In genomic region chr4:146004730-146005129, GRCh38 we compare ENCODE assay signal across 26 cellular contexts.
"Had no signal": no experiment of that assay in that cellular context is flagged by ENCODE, and none has a peak within 500 bp of the region (broad histone marks: within the 10 kb centered on the region; RNA-seq: fewer than 3 reads in every experiment).

No MANE protein-coding gene starts in this region.

- DNase-seq: islet precursor cell; left ventricle myocardium inferior; midbrain; mucosa of descending colon; naive thymus-derived CD8-positive, alpha-beta T cell; nucleus accumbens; pancreas; posterior cingulate gyrus; retina; right cardiac atrium; stimulated activated CD4-positive, alpha-beta T cell treated with anti-CD3 and anti-CD28 coated beads, Interleukin-12 subunit alpha, Interleukin-12 subunit beta, amount 100 ng/mL, for 4 hours; stimulated activated CD4-positive, alpha-beta T cell treated with anti-CD3 and anti-CD28 coated beads, Interleukin-15, amount 100 ng/mL, for 24 hours; stimulated activated CD4-positive, alpha-beta T cell treated with anti-CD3 and anti-CD28 coated beads, Interleukin-2, amount 100 ng/mL, for 24 hours; stimulated activated CD4-positive, alpha-beta T cell treated with anti-CD3 and anti-CD28 coated beads, Interleukin-4, amount 100 ng/mL, for 1 hour; stimulated activated naive B cell treated with anti-CD40 and anti-IgM and Interleukin-4, amounts not matched to agents 10 μg/mL and 1 μg/mL and 100 μg/mL, for 72 hours; stimulated activated naive CD8-positive, alpha-beta T cell treated with anti-CD3 and anti-CD28 coated beads, Interleukin-15, Interleukin-2, amounts not matched to agents 100 U/mL and 50 U/mL, for 24 hours; stomach; testis; thyroid gland; transverse colon; upper lobe of left lung had no signal

- H3K4me3 ChIP-seq: left ventricle myocardium inferior, lung, mucosa of descending colon, pancreas, prostate gland, skin epidermis, stomach, testis, thyroid gland, transverse colon, upper lobe of left lung, vagina had no signal

- H3K27me3 ChIP-seq: pancreas, stomach, testis, thyroid gland, transverse colon, upper lobe of left lung, vagina had no signal

- FAIRE-seq: pancreas had no signal

- ATAC-seq: mucosa of descending colon; naive thymus-derived CD8-positive, alpha-beta T cell; pancreas; right cardiac atrium; sciatic nerve; stimulated activated naive CD8-positive, alpha-beta T cell treated with anti-CD3 and anti-CD28 coated beads, Interleukin-15, Interleukin-2, amounts not matched to agents 100 U/mL and 50 U/mL, for 24 hours had no signal

- H3K4me1 ChIP-seq: left ventricle myocardium inferior, pancreas, prostate gland, stomach, testis, thyroid gland, transverse colon, upper lobe of left lung, vagina had no signal

- H3K27ac ChIP-seq: left ventricle myocardium inferior, pancreas, prostate gland, skin epidermis, stomach, testis, thyroid gland, transverse colon, upper lobe of left lung, vagina had no signal

- H3K36me3 ChIP-seq: left ventricle myocardium inferior, pancreas, prostate gland, stomach, thyroid gland, transverse colon, upper lobe of left lung, vagina had no signal

- H3K9me3 ChIP-seq: pancreas, prostate gland, testis, thyroid gland, transverse colon had no signal
